9 cellular contexts compared by ENCODE assay signal in the genomic region with DNA sequence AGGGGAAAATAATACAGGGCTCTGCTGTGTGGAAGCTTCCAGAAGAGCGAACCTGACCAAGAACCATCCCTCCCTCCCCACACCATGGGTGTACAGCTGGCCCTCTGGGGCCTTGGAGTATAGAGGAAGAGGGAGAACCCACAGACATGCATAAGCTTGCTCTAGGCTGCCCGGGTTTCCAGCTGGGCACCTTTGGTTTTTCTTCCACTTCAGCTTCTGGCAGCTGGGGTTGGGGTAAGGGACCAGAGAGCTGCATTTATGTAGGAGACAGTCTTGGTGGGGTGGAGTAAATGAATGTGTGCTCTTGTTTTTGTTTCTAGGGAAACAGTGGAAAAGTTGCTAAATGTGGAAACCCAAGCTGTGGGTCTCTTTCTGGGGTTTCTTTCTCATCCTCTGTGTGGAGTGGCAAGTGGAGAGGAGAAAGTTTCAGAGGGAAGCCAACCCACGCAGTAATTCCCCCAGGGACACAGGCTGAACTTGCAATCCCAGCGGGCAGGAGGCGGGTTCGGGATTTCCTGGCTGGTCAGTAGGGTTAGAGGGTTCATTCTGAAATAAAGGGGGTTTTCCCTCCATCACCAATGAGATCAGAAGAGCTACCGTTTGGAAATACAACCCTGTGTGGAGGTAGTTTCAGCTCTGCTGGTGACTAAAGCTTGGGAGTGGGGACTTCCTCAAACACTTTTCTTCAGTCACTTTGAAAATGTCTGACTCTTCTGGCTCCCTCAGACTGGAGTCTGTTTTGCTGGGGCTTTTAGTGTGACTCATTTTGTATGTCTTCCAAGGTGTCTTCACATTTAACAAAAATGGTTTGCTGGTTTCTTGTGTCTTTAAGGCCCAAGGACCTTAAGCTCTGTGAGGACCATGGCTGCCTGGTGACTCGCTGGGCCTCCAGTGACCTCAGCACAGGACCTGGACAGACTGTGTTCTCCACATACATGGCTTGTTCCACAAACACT. TPM values are rescaled to one million over a fixed set of nuclear protein-coding genes. Genes with fewer than 3 reads are reported as not detected.
DNase-seq lines count a peak whose midpoint lies in the region; ATAC-seq lines count a peak whose summit lies in the region.
"Had no signal": no experiment of that assay in that cellular context is flagged by ENCODE, and none has a peak within 500 bp of the region (broad histone marks: within the 10 kb centered on the region; RNA-seq: fewer than 3 reads in every experiment).

No MANE protein-coding gene starts in this region.

- ATAC-seq in HG02981 (IDR thresholded peaks at IDR 0.05; ENCODE audit: unreplicated experiment) (peak; percentile 51), Right ventricle myocardium superior (ENCODE audit: poor library complexity) (peak; percentile 14)

- intact Hi-C loops in activated CD4-positive, alpha-beta T cell treated with anti-CD3 and anti-CD28 coated beads, Interleukin-2, amount 10 ng/mL, durations not matched to agents 24 days and 14 days (cut with micrococcal nuclease), result loop anchor here (1.0 to 5.0 kb wide), 5 partner anchors 10 to 59 kb away; partner anchors contain the start of gene VPS26A
- intact Hi-C loops in Right ventricle myocardium superior (cut with DNase I), result no loop called here

- H3K4me3 Mint-ChIP-seq in activated CD4-positive, alpha-beta T cell treated with anti-CD3 and anti-CD28 coated beads, Interleukin-2, amount 10 ng/mL, durations not matched to agents 24 days and 14 days, result peak overlapping the region; percentile 82
- peak overlapping the region; percentile 36 for H3K4me3 Mint-ChIP-seq in T-helper 1 cell treated with Interleukin-12 subunit alpha and Interleukin-12 subunit beta and Interleukin-4 antibody, amounts not matched to agents 30 μg/mL and 1 μg/mL, for 36 hours

- H3K27ac Mint-ChIP-seq in activated CD4-positive, alpha-beta T cell treated with anti-CD3 and anti-CD28 coated beads, Interleukin-2, amount 10 ng/mL, durations not matched to agents 24 days and 14 days, result peak overlapping the region; percentile 99
- H3K27ac Mint-ChIP-seq in T-helper 1 cell treated with Interleukin-12 subunit alpha and Interleukin-12 subunit beta and Interleukin-4 antibody, amounts not matched to agents 30 μg/mL and 1 μg/mL, for 36 hours, result peak overlapping the region; percentile 83

- H3K9ac ChIP-seq in subcutaneous abdominal adipose tissue (ENCODE audit: low read length in 5 of 5), result peak overlapping the region in 3 of 5 donors; percentile 20 to 64 (median 47)

- H3K9me3 Mint-ChIP-seq in activated CD4-positive, alpha-beta T cell treated with anti-CD3 and anti-CD28 coated beads, Interleukin-2, amount 10 ng/mL, durations not matched to agents 24 days and 14 days, result peaks cover 4% of the 10 kb centered on the region
- H3K9me3 Mint-ChIP-seq in T-helper 1 cell treated with Interleukin-12 subunit alpha and Interleukin-12 subunit beta and Interleukin-4 antibody, amounts not matched to agents 30 μg/mL and 1 μg/mL, for 36 hours, result no peaks in the 10 kb centered on the region

- peak overlapping the region; percentile 38 for H3K27ac ChIP-seq in subcutaneous abdominal adipose tissue (ENCODE audit: low read depth, low read length)
- H3K27ac ChIP-seq: VCaP had no signal

- peaks cover 2% of the 10 kb centered on the region for H3K36me3 Mint-ChIP-seq in activated CD4-positive, alpha-beta T cell treated with anti-CD3 and anti-CD28 coated beads, Interleukin-2, amount 10 ng/mL, durations not matched to agents 24 days and 14 days (ENCODE audit: low read depth)
- peaks cover 2% of the 10 kb centered on the region for H3K36me3 Mint-ChIP-seq in T-helper 1 cell treated with Interleukin-12 subunit alpha and Interleukin-12 subunit beta and Interleukin-4 antibody, amounts not matched to agents 30 μg/mL and 1 μg/mL, for 36 hours (ENCODE audit: low read depth)

- H3K4me1 Mint-ChIP-seq in activated CD4-positive, alpha-beta T cell treated with anti-CD3 and anti-CD28 coated beads, Interleukin-2, amount 10 ng/mL, durations not matched to agents 24 days and 14 days, result peaks cover 40% of the 10 kb centered on the region
- H3K4me1 Mint-ChIP-seq in T-helper 1 cell treated with Interleukin-12 subunit alpha and Interleukin-12 subunit beta and Interleukin-4 antibody, amounts not matched to agents 30 μg/mL and 1 μg/mL, for 36 hours (ENCODE audit: low read depth), result peaks cover 31% of the 10 kb centered on the region

- peaks cover 9 to 56% (median 49%) of the 10 kb centered on the region in 5 donors for H3K4me1 ChIP-seq in subcutaneous abdominal adipose tissue (ENCODE audit: control insufficient read depth in 5 of 5, insufficient read depth in 5 of 5, low read length in 5 of 5)

- no peaks in the 10 kb centered on the region for H3K36me3 ChIP-seq in subcutaneous abdominal adipose tissue (ENCODE audit: control insufficient read depth in 5 of 5, insufficient read depth in 5 of 5, low read length in 5 of 5)

- DNase-seq in activated CD4-positive, alpha-beta T cell treated with anti-CD3 and anti-CD28 coated beads, Interleukin-2, amount 10 ng/mL, durations not matched to agents 24 days and 14 days, result peak; percentile 79
- no peak for DNase-seq in activated CD4-positive, alpha-beta T cell treated with anti-CD3 and anti-CD28 coated beads for 4 hours
- no peak for DNase-seq in Right ventricle myocardium superior
- DNase-seq in GM19240 (ENCODE audit: insufficient read length, low spot score), result no peak
- no peak for DNase-seq in mesenteric fat pad (ENCODE audit: low spot score)

- no peaks in the 10 kb centered on the region for H3K9me3 ChIP-seq in subcutaneous abdominal adipose tissue (ENCODE audit: control insufficient read depth in 5 of 5, low read length in 5 of 5)

- no peaks in the 10 kb centered on the region for H3K27me3 Mint-ChIP-seq in activated CD4-positive, alpha-beta T cell treated with anti-CD3 and anti-CD28 coated beads, Interleukin-2, amount 10 ng/mL, durations not matched to agents 24 days and 14 days
- peaks cover 2% of the 10 kb centered on the region for H3K27me3 Mint-ChIP-seq in T-helper 1 cell treated with Interleukin-12 subunit alpha and Interleukin-12 subunit beta and Interleukin-4 antibody, amounts not matched to agents 30 μg/mL and 1 μg/mL, for 36 hours (ENCODE audit: low read depth)

- H3K27me3 ChIP-seq in subcutaneous abdominal adipose tissue (ENCODE audit: control insufficient read depth in 5 of 5, insufficient read depth in 4 of 5, low read length in 5 of 5), result no peaks in the 10 kb centered on the region

- H3K4me3 ChIP-seq in subcutaneous abdominal adipose tissue (ENCODE audit: low read depth in 1 of 5, low read length in 5 of 5), result peak overlapping the region in 2 of 5 donors; percentile 9 to 15

RNA-seq across cellular contexts. Expression of gene SRGN, which starts 22.2 kb away (rescaled TPM):
- total RNA-seq in activated CD4-positive, alpha-beta T cell treated with anti-CD3 and anti-CD28 coated beads, Interleukin-2, amount 10 ng/mL, durations not matched to agents 24 days and 14 days, result 996 and 999 TPM in 2 replicates
- 37.5 TPM for total RNA-seq in Right ventricle myocardium superior
- total RNA-seq in mesenteric fat pad, result 404 TPM

RNA-seq across cellular contexts. Expression of gene VPS26A, which starts 58.3 kb away (rescaled TPM):
- 29.2 and 30.8 TPM in 2 replicates for total RNA-seq in activated CD4-positive, alpha-beta T cell treated with anti-CD3 and anti-CD28 coated beads, Interleukin-2, amount 10 ng/mL, durations not matched to agents 24 days and 14 days
- total RNA-seq in Right ventricle myocardium superior, result 34.8 TPM
- 63.0 TPM for total RNA-seq in mesenteric fat pad

Comparison
In these comparisons a context has a peak if more than half of its experiments do, and no peak if none do; other contexts are left out.
1. RNA of gene SRGN, which starts 22.2 kb away (total RNA-seq): 996 to 999 TPM in activated CD4-positive, alpha-beta T cell treated with anti-CD3 and anti-CD28 coated beads, Interleukin-2, amount 10 ng/mL, durations not matched to agents 24 days and 14 days and 404 TPM in mesenteric fat pad (single experiment); 37.5 TPM in Right ventricle myocardium superior (single experiment); every median in the first group is over 10 times any median in the second.